8 cellular contexts compared by ENCODE assay signal in the genomic region with DNA sequence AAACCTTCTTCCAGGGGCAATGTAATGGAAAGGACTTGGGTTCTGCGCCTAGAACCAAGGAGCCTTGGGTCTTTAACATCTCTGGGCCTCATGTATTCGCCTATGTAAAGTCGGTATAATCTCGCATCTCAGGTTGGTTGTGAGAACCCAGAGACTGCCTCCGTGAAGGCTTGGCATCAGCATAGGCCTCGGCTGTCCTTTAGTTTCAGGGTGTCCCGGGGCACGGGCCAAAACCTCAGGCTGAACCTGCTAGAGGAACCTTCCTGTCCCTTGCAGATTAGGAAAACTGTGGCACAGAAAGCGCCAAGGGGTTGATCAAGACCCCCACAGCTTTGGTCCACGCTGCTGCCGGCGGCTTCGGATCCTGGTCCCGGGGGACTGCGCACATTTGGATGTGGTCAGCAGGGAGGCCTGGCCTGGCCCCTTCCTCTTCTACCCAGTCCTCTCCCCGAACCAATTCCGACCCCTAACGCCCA. TPM values are rescaled to one million over a fixed set of nuclear protein-coding genes. Genes with fewer than 3 reads are reported as not detected.
DNase-seq lines count a peak whose midpoint lies in the region; ATAC-seq and TF ChIP-seq lines count a peak whose summit lies in the region.

No MANE protein-coding gene starts in this region.

- H3K4me1 ChIP-seq in Karpas-422 (ENCODE audit: low read length) = peaks cover 20% of the 10 kb centered on the region

- ATAC-seq in natural killer cell = no peak
- ATAC-seq in HG03045 (IDR thresholded peaks at IDR 0.05; ENCODE audit: unreplicated experiment) = no peak

- peak overlapping the region; percentile 94 for H3K4me3 Mint-ChIP-seq in natural killer cell

- H3K9me3 ChIP-seq in AG04450 (ENCODE audit: control insufficient read depth, insufficient read depth, low read length) (no peaks in the 10 kb centered on the region; the same call in 1 of the 2 replicates), Karpas-422 (ENCODE audit: low read length) (no peaks in the 10 kb centered on the region)

- H3K4me2 ChIP-seq in Karpas-422 (ENCODE audit: low read depth, low read length, poor library complexity, severe bottlenecking) = peak overlapping the region; percentile 82

- peak overlapping the region; percentile 65 to 86 for H3K27ac Mint-ChIP-seq in natural killer cell

- peaks cover 38% of the 10 kb centered on the region for H3K79me2 ChIP-seq in Karpas-422 (ENCODE audit: low read length)

- no peak for TF ChIP-seq CTCF in AG04450 (IDR thresholded peaks at IDR 0.05; ENCODE audit: low read depth, low read length)
- TF ChIP-seq CTCF in coronary artery (IDR thresholded peaks at IDR 0.05) = no peak
- no peak for TF ChIP-seq CTCF in natural killer cell (IDR thresholded peaks at IDR 0.05)
- TF ChIP-seq CTCF in GM10266 (IDR thresholded peaks at IDR 0.05; ENCODE audit: control insufficient read depth, insufficient read depth, low read depth, missing control alignments) = no peak

- no peaks in the 10 kb centered on the region for H3K36me3 Mint-ChIP-seq in natural killer cell

- CTCF ChIA-PET in AG04450 (lab: Charles Lee) = no interaction called here

- intact Hi-C loops in natural killer cell (cut with micrococcal nuclease) = loop anchor here (1.0 to 10.0 kb wide), 2 partner anchors 81 to 94 kb away; no protein-coding TSS in a partner anchor

- H3K27ac ChIP-seq in AG04450 (ENCODE audit: low read depth, low read length) (peak overlapping the region; percentile 68), Karpas-422 (ENCODE audit: low read length) (no peak overlapping the region), coronary artery (peak overlapping the region; percentile 72 to 88)

- no peaks in the 10 kb centered on the region for H3K9me2 ChIP-seq in Karpas-422 (replicated peaks; ENCODE audit: insufficient read depth, low read length)

- H3K27me3 ChIP-seq in AG04450 (ENCODE audit: control insufficient read depth, insufficient read depth, low read length) (no peaks in the 10 kb centered on the region), Karpas-422 (ENCODE audit: low read length) (no peaks in the 10 kb centered on the region)

- no peaks in the 10 kb centered on the region for H3K27me3 Mint-ChIP-seq in natural killer cell (ENCODE audit: low read depth in 2 of 2)

- peaks cover 34 to 37% of the 10 kb centered on the region in 2 donors for H3K4me1 Mint-ChIP-seq in natural killer cell

- H3K9ac ChIP-seq in Karpas-422 (ENCODE audit: low read length) = peak overlapping the region; percentile 77

- H4K20me1 ChIP-seq in Karpas-422 (ENCODE audit: insufficient read depth, low read depth, low read length) = no peaks in the 10 kb centered on the region

- H3K4me3 ChIP-seq in AG04450 (ENCODE audit: low read depth, low read length) (peak overlapping the region; percentile 88; the same call in 1 of the 2 replicates), Karpas-422 (ENCODE audit: low read length) (peak overlapping the region; percentile 96), coronary artery (peak overlapping the region; percentile 88)

- POLR2A ChIA-PET in AG04450 (lab: Yijun Ruan, JAX) = no interaction called here

- DNase-seq in AG04450 (ENCODE audit: low read depth, low spot score) (no peak), Karpas-422 (no peak), coronary artery (ENCODE audit: low spot score) (no peak), natural killer cell (no peak), GM10266 (ENCODE audit: extremely low spot score) (no peak), globus pallidus (ENCODE audit: low spot score) (no peak), NCI-H128 (lab: John Stamatoyannopoulos, UW; ENCODE audit: unreplicated experiment) (no peak)

- H2AFZ ChIP-seq in Karpas-422 (ENCODE audit: low read length) = peak overlapping the region; percentile 99

- no peaks in the 10 kb centered on the region; the same call in 1 of the 2 replicates for H3K36me3 ChIP-seq in Karpas-422 (ENCODE audit: insufficient read depth, low read length)

- no peaks in the 10 kb centered on the region for H3K9me3 Mint-ChIP-seq in natural killer cell

RNA-seq across cellular contexts. Expression of a gene that starts 0.8 kb away (rescaled TPM):
- polyA plus RNA-seq in AG04450 (2011; rRNA removed) = 24.6 and 26.1 TPM in 2 replicates
- 24.2 and 31.1 TPM in 2 replicates for polyA minus RNA-seq in AG04450 (2011; rRNA and poly(A)+ RNA removed)
- total RNA-seq in Karpas-422 (2014; rRNA removed; shearing (Covaris generic); ENCODE audit: low replicate concordance) = 16.8 and 30.7 TPM in 2 replicates
- total RNA-seq in natural killer cell = 10 to 100 TPM; 17.0 to 22.4 (median 22.0) TPM

RNA-seq across cellular contexts. Expression of a gene that starts 41.8 kb away (rescaled TPM):
- polyA plus RNA-seq in AG04450 (2011; rRNA removed) = 18.6 and 25.6 TPM in 2 replicates
- 20.3 and 21.7 TPM in 2 replicates for polyA minus RNA-seq in AG04450 (2011; rRNA and poly(A)+ RNA removed)
- total RNA-seq in Karpas-422 (2014; rRNA removed; shearing (Covaris generic); ENCODE audit: low replicate concordance) = 1.4 and 1.8 TPM in 2 replicates
- total RNA-seq in natural killer cell = 1 to 10 TPM in 2 of 3 donors, under 1 TPM in 1; 0.80 to 1.3 (median 1.0) TPM

RNA-seq across cellular contexts. Expression of a gene that starts 50.7 kb away (rescaled TPM):
- polyA plus RNA-seq in AG04450 (2011; rRNA removed) = 9.4 and 10.9 TPM in 2 replicates
- 3.7 and 4.6 TPM in 2 replicates for polyA minus RNA-seq in AG04450 (2011; rRNA and poly(A)+ RNA removed)
- total RNA-seq in Karpas-422 (2014; rRNA removed; shearing (Covaris generic); ENCODE audit: low replicate concordance) = 11.4 and 14.7 TPM in 2 replicates
- 10 to 100 TPM; 15.2 to 27.5 (median 26.8) TPM for total RNA-seq in natural killer cell

RNA-seq across cellular contexts. Expression of a gene that starts 50.8 kb away (rescaled TPM):
- polyA plus RNA-seq in AG04450 (2011; rRNA removed) = 2.7 and 3.2 TPM in 2 replicates
- 2.1 TPM in 2 replicates for polyA minus RNA-seq in AG04450 (2011; rRNA and poly(A)+ RNA removed)
- 2.6 and 14.6 TPM in 2 replicates for total RNA-seq in Karpas-422 (2014; rRNA removed; shearing (Covaris generic); ENCODE audit: low replicate concordance)
- total RNA-seq in natural killer cell = 1 to 10 TPM; 5.2 to 8.3 (median 6.3) TPM

RNA-seq across cellular contexts. Expression of a gene that starts 55.6 kb away (rescaled TPM):
- 0.82 and 1.0 TPM in 2 replicates for polyA plus RNA-seq in AG04450 (2011; rRNA removed)
- polyA minus RNA-seq in AG04450 (2011; rRNA and poly(A)+ RNA removed) = 1.5 and 2.6 TPM in 2 replicates
- total RNA-seq in Karpas-422 (2014; rRNA removed; shearing (Covaris generic); ENCODE audit: low replicate concordance) = 12.4 and 15.2 TPM in 2 replicates
- total RNA-seq in natural killer cell = 1 to 10 TPM; 6.9 to 8.3 (median 7.3) TPM
